In the genomic region with DNA sequence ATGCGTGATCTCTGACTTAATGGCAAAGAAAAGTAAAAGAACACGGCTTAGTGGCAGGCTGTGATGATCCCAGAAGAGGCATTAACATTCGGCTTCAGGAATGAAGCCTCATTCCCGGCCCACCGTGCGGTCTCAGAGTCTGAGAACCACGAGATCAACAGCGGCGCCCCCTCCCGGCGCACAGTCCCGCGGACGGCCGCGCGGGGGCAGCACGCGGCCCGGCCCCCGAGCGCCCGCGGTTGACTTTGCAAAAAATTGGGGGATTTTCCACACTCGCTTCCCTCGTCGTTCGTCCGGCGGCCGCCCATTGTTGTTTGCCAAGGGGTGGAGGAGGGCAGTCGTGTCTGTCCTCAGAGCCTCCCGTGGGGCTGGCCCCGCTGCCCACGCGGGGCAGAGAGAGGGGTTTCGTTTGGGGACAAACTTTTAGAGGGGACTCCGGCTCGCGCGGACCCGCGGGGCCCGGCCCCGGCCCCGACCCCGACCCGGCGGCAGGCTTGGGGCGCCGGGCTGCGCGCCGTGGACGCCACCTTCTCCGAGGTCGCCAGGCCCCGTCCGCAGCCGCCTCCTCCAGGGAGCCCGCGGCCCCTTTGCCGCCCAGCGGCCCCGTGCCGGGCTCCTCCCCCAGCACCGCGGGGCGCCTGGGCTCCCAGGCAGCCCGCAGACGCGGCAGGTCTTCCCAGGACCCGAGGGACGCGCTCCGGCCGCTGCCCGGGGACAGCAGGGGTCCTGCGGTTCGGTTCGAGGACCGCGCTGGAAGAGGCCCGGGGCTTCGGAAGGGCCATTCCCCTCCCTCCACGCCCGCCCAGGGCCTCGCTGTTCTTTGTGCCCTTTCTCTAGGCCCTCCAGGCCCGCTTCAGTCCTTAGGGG, we compare ENCODE assay signal across 8 cellular contexts. TPM values are rescaled to one million over a fixed set of nuclear protein-coding genes. Genes with fewer than 3 reads are reported as not detected.
A peak's percentile ranks its signal among the peaks of the same experiment; 100 is the strongest.
DNase-seq lines count a peak whose midpoint lies in the region; ATAC-seq, FAIRE-seq and TF ChIP-seq lines count a peak whose summit lies in the region.

No MANE protein-coding gene starts in this region.

- peak overlapping the region; percentile 53 for H3K4me3 Mint-ChIP-seq in activated naive CD4-positive, alpha-beta T cell treated with anti-CD3 and anti-CD28 coated beads, Interleukin-2, amount 10 ng/mL, durations not matched to agents 7 days and 5 days

- H2AFZ ChIP-seq in KMS-11 (ENCODE audit: low read depth) = peak overlapping the region; percentile 85

- TF ChIP-seq CTCF in KMS-11 (conservative IDR thresholded peaks at IDR 0.05; ENCODE audit: low read depth, low read length) (peak; percentile 62), pancreas (IDR thresholded peaks at IDR 0.05) (peak; percentile 96 to 99 (median 98)), thyroid gland (IDR thresholded peaks at IDR 0.05) (peak; percentile 3 to 99 (median 96))

- H3K27me3 Mint-ChIP-seq in activated naive CD4-positive, alpha-beta T cell treated with anti-CD3 and anti-CD28 coated beads, Interleukin-2, amount 10 ng/mL, durations not matched to agents 7 days and 5 days = peaks cover 56% of the 10 kb centered on the region

- no peaks in the 10 kb centered on the region for H3K9me3 Mint-ChIP-seq in activated naive CD4-positive, alpha-beta T cell treated with anti-CD3 and anti-CD28 coated beads, Interleukin-2, amount 10 ng/mL, durations not matched to agents 7 days and 5 days

- H3K27me3 ChIP-seq in KMS-11 (ENCODE audit: insufficient read depth, low read depth) (no peaks in the 10 kb centered on the region), pancreas (no peaks in the 10 kb centered on the region), thyroid gland (no peaks in the 10 kb centered on the region)

- peak in 1 of 2 donors; percentile 69 for TF ChIP-seq POLR2A in thyroid gland (IDR thresholded peaks at IDR 0.05)

- intact Hi-C loops in head of caudate nucleus (cut with DNase I) = loop anchor here (5.0 kb wide), 1 partner anchor 145 kb away; no protein-coding TSS in a partner anchor
- intact Hi-C loops in pancreas (cut with DNase I) = loop anchor here in 2 of 3 donors (10.0 kb wide), 2 partner anchors 213 to 273 kb away; no protein-coding TSS in a partner anchor
- intact Hi-C loops in thyroid gland (cut with DNase I) = loop anchor here (10.0 kb wide), 2 partner anchors 213 to 283 kb away; no protein-coding TSS in a partner anchor

- WGBS in pancreas, 2 donors = 4 to 6% methylated on average over 72 to 89 of the region's 89 CpGs
- WGBS in thyroid gland, 2 donors = 1% methylated on average over 14 to 20 of the region's 89 CpGs

- peak overlapping the region; percentile 96 for H3K9ac ChIP-seq in KMS-11

- peak overlapping the region; percentile 36; the same call in 1 of the 2 replicates for H3K4me2 ChIP-seq in KMS-11

- in situ Hi-C loops in SK-MEL-5 (cut with HindIII; ENCODE audit: low pct_unique_long_range_greater_than_20kb, low sequenced_read_pairs) = no loop called here

- H4K20me1 ChIP-seq in KMS-11 (ENCODE audit: insufficient read depth) = no peaks in the 10 kb centered on the region

- FAIRE-seq in pancreas (lab: Jason Lieb, UNC) = no peak

- peaks cover 12% of the 10 kb centered on the region for H3K4me1 Mint-ChIP-seq in activated naive CD4-positive, alpha-beta T cell treated with anti-CD3 and anti-CD28 coated beads, Interleukin-2, amount 10 ng/mL, durations not matched to agents 7 days and 5 days

- H3K9me3 ChIP-seq in pancreas = no peaks in the 10 kb centered on the region
- H3K9me3 ChIP-seq in thyroid gland = no peaks in the 10 kb centered on the region

- H3K4me3 ChIP-seq in KMS-11 (IDR thresholded peaks at IDR 0.05; ENCODE audit: insufficient read depth, low read depth, low read length) (no peak overlapping the region), pancreas (peak overlapping the region; percentile 29 to 61 (median 58)), thyroid gland (replicated peaks in 1 of 3) (peak overlapping the region in 2 of 3 donors; percentile 28 to 48)

- H3K36me3 Mint-ChIP-seq in activated naive CD4-positive, alpha-beta T cell treated with anti-CD3 and anti-CD28 coated beads, Interleukin-2, amount 10 ng/mL, durations not matched to agents 7 days and 5 days = no peaks in the 10 kb centered on the region

- DNase-seq in GDM1 (lab: John Stamatoyannopoulos, UW) = peak; percentile 74
- DNase-seq in SK-MEL-5 (ENCODE audit: low read depth, low spot score) = peak; percentile 75
- DNase-seq in activated naive CD4-positive, alpha-beta T cell treated with anti-CD3 and anti-CD28 coated beads, Interleukin-2, amount 10 ng/mL, durations not matched to agents 7 days and 5 days = peak; percentile 80
- peak; percentile 80 to 95 (median 90) for DNase-seq in head of caudate nucleus
- peak; percentile 76 to 95 (median 86) for DNase-seq in pancreas
- DNase-seq in thyroid gland = peak; percentile 85 to 87

- no peaks in the 10 kb centered on the region for H3K4me1 ChIP-seq in KMS-11 (ENCODE audit: low read depth, poor library complexity, severe bottlenecking)
- peaks cover 0 to 4% (median 0%) of the 10 kb centered on the region in 3 donors for H3K4me1 ChIP-seq in pancreas
- H3K4me1 ChIP-seq in thyroid gland = peaks cover 15% of the 10 kb centered on the region in 2 donors

- no peak overlapping the region for H3K27ac Mint-ChIP-seq in activated naive CD4-positive, alpha-beta T cell treated with anti-CD3 and anti-CD28 coated beads, Interleukin-2, amount 10 ng/mL, durations not matched to agents 7 days and 5 days

- H3K27ac ChIP-seq in KMS-11 = peak overlapping the region; percentile 76
- H3K27ac ChIP-seq in pancreas = peak overlapping the region; percentile 56 to 85 (median 73)
- peak overlapping the region; percentile 37 to 77 (median 48) for H3K27ac ChIP-seq in thyroid gland

- no peaks in the 10 kb centered on the region for H3K79me2 ChIP-seq in KMS-11 (ENCODE audit: insufficient read depth, low read depth)

- CTCF ChIA-PET in activated naive CD4-positive, alpha-beta T cell treated with anti-CD3 and anti-CD28 coated beads, Interleukin-2, amount 10 ng/mL, durations not matched to agents 7 days and 5 days (lab: Charles Lee) = no interaction called here

- H3K36me3 ChIP-seq in KMS-11 (ENCODE audit: insufficient read depth) (no peaks in the 10 kb centered on the region), pancreas (no peaks in the 10 kb centered on the region), thyroid gland (no peaks in the 10 kb centered on the region)

- ATAC-seq in GM21825 (IDR thresholded peaks at IDR 0.05; ENCODE audit: unreplicated experiment) (peak; percentile 44), pancreas (peak; percentile 60 to 82 (median 76))

RNA-seq across cellular contexts. Expression of a gene that starts 3.3 kb away (rescaled TPM):
- 6.0 and 7.2 TPM in 2 replicates for total RNA-seq in SK-MEL-5 (2014; rRNA removed; shearing (Covaris generic))
- 15.5 and 19.2 TPM in 2 replicates for polyA plus RNA-seq in SK-MEL-5 (2015; cell fraction: cytosol; rRNA removed)
- 3.1 and 7.2 TPM in 2 replicates for polyA plus RNA-seq in SK-MEL-5 (2015; cell fraction: nucleus; rRNA removed)
- total RNA-seq in pancreas (10 to 100 TPM; 20.7 to 47.8 (median 25.3) TPM), thyroid gland (10 to 100 TPM; 27.1 to 35.6 (median 32.5) TPM)
- 10 to 100 TPM; 24.5 to 28.4 TPM for polyA plus RNA-seq in pancreas
